In genomic region chr21:33028759-33029511, GRCh38 we compare ENCODE assay signal across 13 cellular contexts. TPM values are rescaled to one million over a fixed set of nuclear protein-coding genes. Genes with fewer than 3 reads are reported as not detected.
A peak's percentile ranks its signal among the peaks of the same experiment; 100 is the strongest.
DNase-seq lines count a peak whose midpoint lies in the region; ATAC-seq lines count a peak whose summit lies in the region.
"Had no signal": no experiment of that assay in that cellular context is flagged by ENCODE, and none has a peak within 500 bp of the region (broad histone marks: within the 10 kb centered on the region; RNA-seq: fewer than 3 reads in every experiment).

No MANE protein-coding gene starts in this region.

- no peaks in the 10 kb centered on the region for H3K9me3 Mint-ChIP-seq in activated T-helper 2 cell treated with anti-CD3 and anti-CD28 coated beads, Interferon-gamma antibody, Interleukin-2, Interleukin-4, amounts not matched to agents 10 μg/mL and 5 μg/mL and 100 μg/mL, durations not matched to agents 14 hours and 24 hours and 36 hours
- no peaks in the 10 kb centered on the region for H3K9me3 Mint-ChIP-seq in memory B cell

- no peak overlapping the region for H3K4me3 ChIP-seq in aorta (ENCODE audit: low read length in 2 of 2)

- H3K27me3 ChIP-seq in aorta (ENCODE audit: control insufficient read depth in 1 of 2, insufficient read depth in 2 of 2, low read length in 1 of 2), result no peaks in the 10 kb centered on the region

- H3K36me3 Mint-ChIP-seq in activated T-helper 2 cell treated with anti-CD3 and anti-CD28 coated beads, Interferon-gamma antibody, Interleukin-2, Interleukin-4, amounts not matched to agents 10 μg/mL and 5 μg/mL and 100 μg/mL, durations not matched to agents 14 hours and 24 hours and 36 hours (ENCODE audit: low read depth), result no peaks in the 10 kb centered on the region
- H3K36me3 Mint-ChIP-seq in memory B cell, result no peaks in the 10 kb centered on the region

- peak; percentile 62 for DNase-seq in activated CD8-positive, alpha-beta memory T cell treated with anti-CD3 and anti-CD28 coated beads, Interleukin-2, amount 50 U/mL, for 48 hours
- no peak for DNase-seq in activated CD8-positive, alpha-beta memory T cell treated with anti-CD3 and anti-CD28 coated beads, Interleukin-2, amount 50 U/mL, for 4 hours
- no peak for DNase-seq in activated T-helper 2 cell treated with anti-CD3 and anti-CD28 coated beads, Interferon-gamma antibody, Interleukin-2, Interleukin-4, amounts not matched to agents 10 μg/mL and 5 μg/mL and 100 μg/mL, durations not matched to agents 14 hours and 24 hours and 36 hours (ENCODE audit: low spot score)
- DNase-seq in memory B cell (ENCODE audit: low spot score in 2 of 2), result no peak
- DNase-seq in substantia nigra (lab: John Stamatoyannopoulos, UW), result peak in 13 of 49 donors; percentile 8 to 47 (median 18)
- DNase-seq in aorta, result no peak
- DNase-seq: effector CD4-positive, alpha-beta T cell; PC-3 had no signal

- H3K36me3 ChIP-seq in aorta (ENCODE audit: control insufficient read depth in 1 of 2, insufficient read depth in 2 of 2, low read length in 1 of 2), result no peaks in the 10 kb centered on the region

- no peak overlapping the region for H3K4me3 Mint-ChIP-seq in activated T-helper 2 cell treated with anti-CD3 and anti-CD28 coated beads, Interferon-gamma antibody, Interleukin-2, Interleukin-4, amounts not matched to agents 10 μg/mL and 5 μg/mL and 100 μg/mL, durations not matched to agents 14 hours and 24 hours and 36 hours (ENCODE audit: low read depth)
- peak overlapping the region; percentile 16 for H3K4me3 Mint-ChIP-seq in memory B cell

- peak overlapping the region; percentile 38 for H3K27ac Mint-ChIP-seq in activated T-helper 2 cell treated with anti-CD3 and anti-CD28 coated beads, Interferon-gamma antibody, Interleukin-2, Interleukin-4, amounts not matched to agents 10 μg/mL and 5 μg/mL and 100 μg/mL, durations not matched to agents 14 hours and 24 hours and 36 hours
- no peak overlapping the region for H3K27ac Mint-ChIP-seq in memory B cell

- no peaks in the 10 kb centered on the region for H3K4me1 ChIP-seq in aorta (ENCODE audit: control insufficient read depth in 1 of 2, insufficient read depth in 2 of 2, low read length in 2 of 2)

- WGBS in aorta, 2 donors, result 3 to 4% methylated on average over 32 of the region's 32 CpGs

- no peak for ATAC-seq in memory B cell (ENCODE audit: low read depth)
- no peak for ATAC-seq in aorta (ENCODE audit: low FRiP score)
- ATAC-seq in HG03025 (IDR thresholded peaks at IDR 0.05; ENCODE audit: low FRiP score, unreplicated experiment), result no peak
- ATAC-seq in HG03378 (IDR thresholded peaks at IDR 0.05; ENCODE audit: unreplicated experiment), result no peak
- ATAC-seq: PC-3 had no signal

- peaks cover 11% of the 10 kb centered on the region for H3K4me1 Mint-ChIP-seq in activated T-helper 2 cell treated with anti-CD3 and anti-CD28 coated beads, Interferon-gamma antibody, Interleukin-2, Interleukin-4, amounts not matched to agents 10 μg/mL and 5 μg/mL and 100 μg/mL, durations not matched to agents 14 hours and 24 hours and 36 hours (ENCODE audit: low read depth)
- H3K4me1 Mint-ChIP-seq in memory B cell, result peaks cover 6% of the 10 kb centered on the region

- no peaks in the 10 kb centered on the region for H3K9me3 ChIP-seq in aorta (ENCODE audit: control insufficient read depth, low read length)

- intact Hi-C loops in activated T-helper 2 cell treated with anti-CD3 and anti-CD28 coated beads, Interferon-gamma antibody, Interleukin-2, Interleukin-4, amounts not matched to agents 10 μg/mL and 5 μg/mL and 100 μg/mL, durations not matched to agents 14 hours and 24 hours and 36 hours (cut with micrococcal nuclease), result loop anchor here (2.0 to 10.0 kb wide), 2 partner anchors 40 to 96 kb away; no protein-coding TSS in a partner anchor
- intact Hi-C loops in aorta (cut with DNase I), result no loop called here

- H3K27me3 Mint-ChIP-seq in activated T-helper 2 cell treated with anti-CD3 and anti-CD28 coated beads, Interferon-gamma antibody, Interleukin-2, Interleukin-4, amounts not matched to agents 10 μg/mL and 5 μg/mL and 100 μg/mL, durations not matched to agents 14 hours and 24 hours and 36 hours (ENCODE audit: low read depth), result peaks cover 75% of the 10 kb centered on the region
- H3K27me3 Mint-ChIP-seq in memory B cell, result peaks cover 29% of the 10 kb centered on the region

- H3K27ac ChIP-seq in substantia nigra (ENCODE audit: low read depth, low read length, poor library complexity, severe bottlenecking) (peak overlapping the region; percentile 91), aorta (ENCODE audit: low read depth in 1 of 2, low read length in 2 of 2) (no peak overlapping the region)
- H3K27ac ChIP-seq: KMS-11 had no signal

RNA-seq across cellular contexts. Expression of gene OLIG2, which starts 3.2 kb away (rescaled TPM):
- not detected in 2 replicates for total RNA-seq in activated T-helper 2 cell treated with anti-CD3 and anti-CD28 coated beads, Interferon-gamma antibody, Interleukin-2, Interleukin-4, amounts not matched to agents 10 μg/mL and 5 μg/mL and 100 μg/mL, durations not matched to agents 14 hours and 24 hours and 36 hours
- not detected for total RNA-seq in aorta
- not detected for polyA plus RNA-seq in aorta
- total RNA-seq: activated CD8-positive, alpha-beta memory T cell treated with anti-CD3 and anti-CD28 coated beads for 36 hours; PC-3 had no signal

RNA-seq across cellular contexts. Expression of gene OLIG1, which starts 41.0 kb away (rescaled TPM):
- 0.09 TPM in 1 of 2 replicates, not detected in the other for total RNA-seq in activated T-helper 2 cell treated with anti-CD3 and anti-CD28 coated beads, Interferon-gamma antibody, Interleukin-2, Interleukin-4, amounts not matched to agents 10 μg/mL and 5 μg/mL and 100 μg/mL, durations not matched to agents 14 hours and 24 hours and 36 hours
- not detected for total RNA-seq in aorta
- polyA plus RNA-seq in aorta, result not detected
- total RNA-seq: activated CD8-positive, alpha-beta memory T cell treated with anti-CD3 and anti-CD28 coated beads for 36 hours; osteocyte; PC-3 had no signal
